1 cellular context compared by ENCODE assay signal in genomic region chr1:231926340-231926739, GRCh38.
TF ChIP-seq lines count a peak whose summit lies in the region.

No MANE protein-coding gene starts in this region.

TF ChIP-seq in GM23338, 12 proteins besides CTCF, POLR2A, EP300 and RAD21 (continued from another document):
- no peak for TF ChIP-seq ZNF462 (CRISPR knock-in tag; IDR thresholded peaks at IDR 0.05)
